Comparison of ENCODE assay signal across 1 cellular context in the genomic region with DNA sequence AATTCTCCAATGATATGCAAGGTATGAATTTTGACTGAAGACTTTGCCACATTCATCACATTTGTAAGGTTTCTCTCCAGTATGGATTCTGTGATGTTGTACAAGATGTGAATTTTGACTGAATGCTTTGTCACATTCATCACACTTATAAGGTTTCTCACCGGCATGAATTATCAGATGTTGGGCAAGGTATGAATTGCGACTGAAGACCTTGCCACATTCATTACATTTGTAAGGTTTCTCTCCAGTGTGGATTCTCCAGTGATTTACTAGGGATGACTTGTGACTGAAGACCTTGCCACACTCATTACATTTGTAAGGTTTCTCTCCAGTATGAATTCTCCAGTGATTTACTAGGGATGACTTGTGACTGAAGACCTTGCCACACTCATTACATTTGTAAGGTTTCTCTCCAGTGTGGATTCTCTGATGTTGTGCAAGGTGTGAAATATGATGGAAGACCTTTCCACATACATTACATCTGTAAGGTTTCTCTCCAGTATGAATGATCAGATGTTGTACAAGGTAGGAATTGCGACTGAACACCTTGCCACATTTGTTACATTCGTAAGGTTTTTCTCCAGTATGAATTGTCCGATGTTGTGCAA.
TF ChIP-seq lines count a peak whose summit lies in the region.

No MANE protein-coding gene starts in this region.

TF ChIP-seq in GM12878, 131 proteins besides CTCF, POLR2A, EP300 and RAD21:
- TF ChIP-seq ZNF274 (IDR thresholded peaks at IDR 0.05; ENCODE audit: insufficient read depth, insufficient read length), result peak; percentile 32
- no peak for TF ChIP-seq SIX5 (IDR thresholded peaks at IDR 0.05; ENCODE audit: low read depth, low read length, severe bottlenecking)
- no peak for TF ChIP-seq HDGF (IDR thresholded peaks at IDR 0.05)
- no peak for TF ChIP-seq ASH2L (IDR thresholded peaks at IDR 0.05; ENCODE audit: borderline replicate concordance, low read depth)
- no peak for TF ChIP-seq EED (IDR thresholded peaks at IDR 0.05; ENCODE audit: low read depth)
- no peak for TF ChIP-seq TCF3 (IDR thresholded peaks at IDR 0.05; ENCODE audit: borderline replicate concordance, insufficient read depth, low read depth, low read length)
- no peak for TF ChIP-seq NBN (IDR thresholded peaks at IDR 0.05)
- no peak for TF ChIP-seq PML (IDR thresholded peaks at IDR 0.05; ENCODE audit: low read length)
- no peak for TF ChIP-seq MEF2A (IDR thresholded peaks at IDR 0.05; ENCODE audit: insufficient read depth, low read depth, low read length)
TF ChIP-seq in GM12878: peak in this region for 1.
